In genomic region chr5:124057161-124057814, GRCh38 we compare ENCODE assay signal across 8 cellular contexts.
DNase-seq lines count a peak whose midpoint lies in the region; ATAC-seq and TF ChIP-seq lines count a peak whose summit lies in the region.

No MANE protein-coding gene starts in this region.

- no peak for TF ChIP-seq EP300 in transverse colon (IDR thresholded peaks at IDR 0.05; ENCODE audit: low read depth)

- H3K9me2 ChIP-seq in PC-9 (ENCODE audit: insufficient read depth): no peaks in the 10 kb centered on the region

- POLR2A ChIA-PET in PC-9 (lab: Charles Lee; ENCODE audit: unreplicated experiment): no interaction called here

- no peak for TF ChIP-seq POLR2A in transverse colon (IDR thresholded peaks at IDR 0.05)

- BruUV-seq in PC-9 (replicated peaks; lab: Mats Ljungman, UMichigan): no TSS peak

- DNase-seq in DND-41: no peak
- DNase-seq in LNCaP clone FGC (ENCODE audit: low read depth): peak; percentile 36
- peak in 1 of 2 experiments; percentile 83 for DNase-seq in PC-9
- DNase-seq in cardiac muscle cell (ENCODE audit: low read depth in 1 of 2, low spot score in 1 of 2): peak in 1 of 2 donors; percentile 29
- DNase-seq in transverse colon: peak; percentile 66
- no peak for DNase-seq in activated naive CD4-positive, alpha-beta T cell treated with Interleukin-2 at 50 U/mL for 16 hours
- no peak for DNase-seq in cortex of kidney (lab: John Stamatoyannopoulos, UW)

- in situ Hi-C loops in transverse colon (cut with MboI; ENCODE audit: low pct_ligation_motif_present in 1 of 4, low pct_unique_long_range_greater_than_20kb in 1 of 4, low sequenced_read_pairs in 3 of 4): no loop called here

- H3K36me3 ChIP-seq in DND-41 (ENCODE audit: insufficient read depth, low read length) (no peaks in the 10 kb centered on the region), PC-9 (ENCODE audit: low read depth) (no peaks in the 10 kb centered on the region), cardiac muscle cell (no peaks in the 10 kb centered on the region), transverse colon (no peaks in the 10 kb centered on the region)

- no peaks in the 10 kb centered on the region for H3K27me3 ChIP-seq in DND-41 (ENCODE audit: insufficient read depth, low read length, poor library complexity)
- H3K27me3 ChIP-seq in PC-9 (ENCODE audit: insufficient read depth, low read depth): no peaks in the 10 kb centered on the region
- H3K27me3 ChIP-seq in cardiac muscle cell: no peaks in the 10 kb centered on the region
- no peaks in the 10 kb centered on the region for H3K27me3 ChIP-seq in transverse colon

- H3K4me3 ChIP-seq in DND-41 (ENCODE audit: low read depth in 1 of 2, low read length in 2 of 2) (peak overlapping the region in 1 of 2 experiments; percentile 30; a peak in 2 of 4 replicates), LNCaP clone FGC (ENCODE audit: low read depth, low read length) (no peak overlapping the region), PC-9 (no peak overlapping the region), cardiac muscle cell (no peak overlapping the region), transverse colon (peak overlapping the region in 1 of 4 donors; percentile 17)

- ATAC-seq in DND-41 (ENCODE audit: insufficient read depth, low read depth): 0 out of 3 replicates have a peak, but pooled peaks have one; percentile 24
- peak; percentile 58 for ATAC-seq in GM21717 (IDR thresholded peaks at IDR 0.05; ENCODE audit: unreplicated experiment)

- TF ChIP-seq CTCF in DND-41 (IDR thresholded peaks at IDR 0.05; ENCODE audit: borderline replicate concordance, extremely low read depth, low read length, poor library complexity, severe bottlenecking): no peak
- no peak for TF ChIP-seq CTCF in LNCaP clone FGC (IDR thresholded peaks at IDR 0.05; ENCODE audit: control insufficient read depth, extremely low read depth, insufficient read depth)
- no peak for TF ChIP-seq CTCF in PC-9 (conservative IDR thresholded peaks at IDR 0.05)
- TF ChIP-seq CTCF in cardiac muscle cell (IDR thresholded peaks at IDR 0.05; ENCODE audit: low read depth, low read length): no peak
- no peak for TF ChIP-seq CTCF in transverse colon (IDR thresholded peaks at IDR 0.05)

- 15 to 28% methylated on average over 3 to 5 of the region's 5 CpGs for WGBS in transverse colon (ENCODE audit: low coverage in 1 of 2), 2 donors

- H3K27ac ChIP-seq in DND-41 (ENCODE audit: low read length) (no peak overlapping the region), PC-9 (no peak overlapping the region), cardiac muscle cell (peak overlapping the region; percentile 59), transverse colon (no peak overlapping the region)

- no peaks in the 10 kb centered on the region for H3K79me2 ChIP-seq in DND-41 (ENCODE audit: insufficient read depth, low read length)
- no peaks in the 10 kb centered on the region for H3K79me2 ChIP-seq in PC-9 (ENCODE audit: low read depth)

- H2AFZ ChIP-seq in DND-41 (ENCODE audit: low read depth, low read length) (peak overlapping the region; percentile 21), PC-9 (0 out of 2 replicates have a peak overlapping the region, but pooled peaks have one; percentile 22)

- H4K20me1 ChIP-seq in DND-41 (ENCODE audit: insufficient read depth, low read length): no peaks in the 10 kb centered on the region
- no peaks in the 10 kb centered on the region for H4K20me1 ChIP-seq in PC-9 (ENCODE audit: insufficient read depth)

- H3K4me1 ChIP-seq in DND-41 (ENCODE audit: insufficient read depth, low read length) (peaks cover 11% of the 10 kb centered on the region), PC-9 (replicated peaks; ENCODE audit: insufficient read depth) (peaks cover 12% of the 10 kb centered on the region), cardiac muscle cell (ENCODE audit: low read depth) (peaks cover 21% of the 10 kb centered on the region), transverse colon (peaks cover 3 to 22% (median 9%) of the 10 kb centered on the region in 4 donors)

- no peaks in the 10 kb centered on the region for H3K9me3 ChIP-seq in DND-41 (ENCODE audit: insufficient read depth, low read length, severe bottlenecking)
- no peaks in the 10 kb centered on the region for H3K9me3 ChIP-seq in PC-9 (ENCODE audit: insufficient read depth, low read depth)
- H3K9me3 ChIP-seq in cardiac muscle cell (ENCODE audit: low read depth): no peaks in the 10 kb centered on the region
- no peaks in the 10 kb centered on the region for H3K9me3 ChIP-seq in transverse colon

- intact Hi-C loops in PC-9 (cut with micrococcal nuclease; ENCODE audit: unreplicated experiment): no loop called here
- intact Hi-C loops in transverse colon (cut with DNase I; ENCODE audit: low total_unique reads): no loop called here

- peak overlapping the region; percentile 53 for H3K4me2 ChIP-seq in DND-41 (ENCODE audit: insufficient read depth, low read length)
- peak overlapping the region; percentile 50 for H3K4me2 ChIP-seq in PC-9

- no peak overlapping the region for H3K9ac ChIP-seq in DND-41 (ENCODE audit: low read depth, low read length)

- no peaks in the 10 kb centered on the region for H3F3A ChIP-seq in PC-9 (ENCODE audit: insufficient read depth, low read depth)

- CTCF ChIA-PET in PC-9 (lab: Charles Lee): no interaction called here

Comparison
In these comparisons a context has a peak if more than half of its experiments do, and no peak if none do; other contexts are left out.
1. DNase-seq: peak in LNCaP clone FGC (single experiment) and transverse colon (single experiment); none in DND-41 (single experiment), activated naive CD4-positive, alpha-beta T cell treated with Interleukin-2 at 50 U/mL for 16 hours (single experiment) and cortex of kidney (single experiment).